ENCODE assay signal across 18 cellular contexts in genomic region chr3:187967097-187967496, GRCh38.
DNase-seq lines count a peak whose midpoint lies in the region; ATAC-seq and TF ChIP-seq lines count a peak whose summit lies in the region.
"Had no signal": no experiment of that assay in that cellular context is flagged by ENCODE, and none has a peak within 500 bp of the region (broad histone marks: within the 10 kb centered on the region; RNA-seq: fewer than 3 reads in every experiment).

No MANE protein-coding gene starts in this region.

- intact Hi-C loops in Right ventricle myocardium superior (cut with DNase I) (no loop called here), left cardiac atrium (cut with DNase I) (loop anchor here in 1 of 2 donors (5.0 kb wide), 1 partner anchor 70 kb away; no protein-coding TSS in a partner anchor), gastrocnemius medialis (cut with DNase I; ENCODE audit: low total_unique reads) (no loop called here)

- H3K9me3 ChIP-seq in Karpas-422 (ENCODE audit: low read length), result no peaks in the 10 kb centered on the region
- H3K9me3 ChIP-seq in gastrocnemius medialis, result no peaks in the 10 kb centered on the region
- H3K9me3 ChIP-seq: A549 had no signal

- no peaks in the 10 kb centered on the region for H3K27me3 Mint-ChIP-seq in glutamatergic neuron (ENCODE audit: unreplicated experiment)

- H3K27ac ChIP-seq in Karpas-422 (ENCODE audit: low read length) (peak overlapping the region; percentile 97), gastrocnemius medialis (peak overlapping the region in 3 of 4 donors; percentile 44 to 92 (median 88))
- H3K27ac ChIP-seq: GM23248 had no signal

- no peak overlapping the region for H3K4me3 Mint-ChIP-seq in glutamatergic neuron (ENCODE audit: unreplicated experiment)
- H3K4me3 Mint-ChIP-seq: CD8-positive, alpha-beta T cell had no signal

- no peak overlapping the region for H2AFZ ChIP-seq in Karpas-422 (ENCODE audit: low read length)
- H2AFZ ChIP-seq: GM23248 had no signal

- TF ChIP-seq CTCF in gastrocnemius medialis (IDR thresholded peaks at IDR 0.05 in 4 of 5, conservative IDR thresholded peaks at IDR 0.05 in 1 of 5), result no peak
- TF ChIP-seq CTCF in glutamatergic neuron (IDR thresholded peaks at IDR 0.05; ENCODE audit: partially characterized antibody, unreplicated experiment), result no peak

- no peaks in the 10 kb centered on the region for H3K27me3 ChIP-seq in Karpas-422 (ENCODE audit: low read length)
- H3K27me3 ChIP-seq in gastrocnemius medialis, result no peaks in the 10 kb centered on the region

- no peak for DNase-seq in Right ventricle myocardium superior
- no peak for DNase-seq in left cardiac atrium
- peak; percentile 96 for DNase-seq in Karpas-422
- peak; percentile 45 for DNase-seq in cerebellar cortex (ENCODE audit: low spot score)
- no peak for DNase-seq in gastrocnemius medialis
- no peak for DNase-seq in glutamatergic neuron
- no peak for DNase-seq in NCI-H2171 treated with DMSO at 0.1 percent for 48 hours (lab: John Stamatoyannopoulos, UW)
- DNase-seq: CD8-positive, alpha-beta T cell; DMS79 treated with DMSO at 0.1 percent for 48 hours; GDM1; GM23248; IMR-90; NCI-H1092; NCI-H510A; OCI-M1; RPMI8226 had no signal

- H3K27ac Mint-ChIP-seq in glutamatergic neuron (ENCODE audit: unreplicated experiment), result no peak overlapping the region
- H3K27ac Mint-ChIP-seq: CD8-positive, alpha-beta T cell had no signal

- no peaks in the 10 kb centered on the region for H3K79me2 ChIP-seq in Karpas-422 (ENCODE audit: low read length)

- in situ Hi-C loops in gastrocnemius medialis (cut with MboI; ENCODE audit: low sequenced_read_pairs in 4 of 4), result no loop called here

- no peaks in the 10 kb centered on the region for H3K4me1 Mint-ChIP-seq in glutamatergic neuron (ENCODE audit: low read depth, unreplicated experiment)

- H3K4me1 ChIP-seq in Karpas-422 (ENCODE audit: low read length) (peaks cover 99% of the 10 kb centered on the region), gastrocnemius medialis (peaks cover 36 to 55% of the 10 kb centered on the region in 2 donors)

- H3K4me3 ChIP-seq in Karpas-422 (ENCODE audit: low read length) (no peak overlapping the region), gastrocnemius medialis (no peak overlapping the region)
- H3K4me3 ChIP-seq: A549, GM23248 had no signal

- H3K9ac ChIP-seq in Karpas-422 (ENCODE audit: low read length), result peak overlapping the region; percentile 78
- H3K9ac ChIP-seq: GM23248 had no signal

- no peaks in the 10 kb centered on the region for H3K36me3 Mint-ChIP-seq in glutamatergic neuron (ENCODE audit: unreplicated experiment)
- H3K36me3 Mint-ChIP-seq: CD8-positive, alpha-beta T cell had no signal

- no peaks in the 10 kb centered on the region for H4K20me1 ChIP-seq in Karpas-422 (ENCODE audit: insufficient read depth, low read depth, low read length)

- H3K4me2 ChIP-seq in Karpas-422 (ENCODE audit: low read depth, low read length, poor library complexity, severe bottlenecking), result peak overlapping the region; percentile 67

- TF ChIP-seq POLR2A in gastrocnemius medialis (IDR thresholded peaks at IDR 0.05), result no peak

- H3K36me3 ChIP-seq in Karpas-422 (ENCODE audit: insufficient read depth, low read length) (no peaks in the 10 kb centered on the region), gastrocnemius medialis (no peaks in the 10 kb centered on the region)

- peaks cover 2% of the 10 kb centered on the region for H3K9me3 Mint-ChIP-seq in glutamatergic neuron (ENCODE audit: unreplicated experiment)
- H3K9me3 Mint-ChIP-seq: CD8-positive, alpha-beta T cell had no signal

- H3K9me2 ChIP-seq in Karpas-422 (replicated peaks; ENCODE audit: insufficient read depth, low read length), result no peaks in the 10 kb centered on the region

- ATAC-seq in Right ventricle myocardium superior (ENCODE audit: poor library complexity), result peak; percentile 7
- ATAC-seq in left cardiac atrium, result no peak
- ATAC-seq in gastrocnemius medialis, result no peak
- no peak for ATAC-seq in GM21423 (IDR thresholded peaks at IDR 0.05; ENCODE audit: unreplicated experiment)
- ATAC-seq: A549; CD8-positive, alpha-beta T cell had no signal

Comparison
In these comparisons a context has a peak if more than half of its experiments do, and no peak if none do; other contexts are left out.
1. DNase-seq: peak in Karpas-422 (single experiment) and cerebellar cortex (single experiment); none in Right ventricle myocardium superior (single experiment), left cardiac atrium (single experiment), gastrocnemius medialis (0 of 2), glutamatergic neuron (single experiment) and NCI-H2171 treated with DMSO at 0.1 percent for 48 hours (single experiment).